ENCODE assay signal across 8 cellular contexts in genomic region chr3:25664066-25664809, GRCh38.
DNase-seq lines count a peak whose midpoint lies in the region; ATAC-seq and TF ChIP-seq lines count a peak whose summit lies in the region.

No MANE protein-coding gene starts in this region.

- in situ Hi-C loops in T47D (cut with HindIII; ENCODE audit: low pct_unique_long_range_greater_than_20kb, low sequenced_read_pairs) = no loop called here

- H3K9ac ChIP-seq in BLaER1 treated with 17β-estradiol and CSF1 and Interleukin-3, amounts not matched to agents 10 nM and 100 nM = peak overlapping the region; percentile 98 to 100 (median 99)

- peak overlapping the region; percentile 92 to 100 (median 100) for H3K27ac ChIP-seq in BLaER1 treated with 17β-estradiol and CSF1 and Interleukin-3, amounts not matched to agents 10 nM and 100 nM
- peak overlapping the region; percentile 95 for H3K27ac ChIP-seq in WERI-Rb-1

- H3K27me3 ChIP-seq in BLaER1 treated with 17β-estradiol and CSF1 and Interleukin-3, amounts not matched to agents 10 nM and 100 nM = no peaks in the 10 kb centered on the region
- H3K27me3 ChIP-seq in WERI-Rb-1 (ENCODE audit: insufficient read depth, low read depth, severe bottlenecking) = no peaks in the 10 kb centered on the region

- peak overlapping the region; percentile 82 to 98 (median 90) for H3K4me2 ChIP-seq in BLaER1 treated with 17β-estradiol and CSF1 and Interleukin-3, amounts not matched to agents 10 nM and 100 nM

- H3K4me3 ChIP-seq in BLaER1 treated with 17β-estradiol and CSF1 and Interleukin-3, amounts not matched to agents 10 nM and 100 nM = peak overlapping the region; percentile 82 to 98 (median 94)
- H3K4me3 ChIP-seq in WERI-Rb-1 (ENCODE audit: low read depth, low read length) = peak overlapping the region; percentile 92

- TF ChIP-seq CTCF in WERI-Rb-1 (IDR thresholded peaks at IDR 0.05; ENCODE audit: low read depth, low read length) = no peak

- peaks cover 36 to 57% (median 44%) of the 10 kb centered on the region in 10 experiments for H3K4me1 ChIP-seq in BLaER1 treated with 17β-estradiol and CSF1 and Interleukin-3, amounts not matched to agents 10 nM and 100 nM

- H4K20me1 ChIP-seq in BLaER1 treated with 17β-estradiol and CSF1 and Interleukin-3, amounts not matched to agents 10 nM and 100 nM = peaks cover 32 to 46% (median 44%) of the 10 kb centered on the region in 11 experiments; a peak in 21 of 22 replicates

- ATAC-seq in GM19328 (IDR thresholded peaks at IDR 0.05; ENCODE audit: unreplicated experiment) = peak; percentile 25
- ATAC-seq in HG03442 (IDR thresholded peaks at IDR 0.05; ENCODE audit: unreplicated experiment) = peak; percentile 29

- H3K36me3 ChIP-seq in BLaER1 treated with 17β-estradiol and CSF1 and Interleukin-3, amounts not matched to agents 10 nM and 100 nM = peaks cover 0 to 36% (median 0%) of the 10 kb centered on the region in 11 experiments; a peak in 6 of 22 replicates
- H3K36me3 ChIP-seq in WERI-Rb-1 = no peaks in the 10 kb centered on the region

- DNase-seq in WERI-Rb-1 = peak; percentile 73
- DNase-seq in T47D (ENCODE audit: low read depth in 1 of 2, low spot score in 1 of 2) = peak; percentile 35 to 58
- DNase-seq in iris pigment epithelial cell (ENCODE audit: low read depth) = peak; percentile 52
- peak; percentile 64 for DNase-seq in stimulated activated CD4-positive, alpha-beta T cell treated with anti-CD3 and anti-CD28 coated beads, Interleukin-12 subunit alpha, Interleukin-12 subunit beta, amount 100 ng/mL, for 4 hours
- DNase-seq in NCI-H128 (lab: John Stamatoyannopoulos, UW; ENCODE audit: unreplicated experiment) = no peak

- H3K9me3 ChIP-seq in BLaER1 treated with 17β-estradiol and CSF1 and Interleukin-3, amounts not matched to agents 10 nM and 100 nM (replicated peaks in 1 of 11) = no peaks in the 10 kb centered on the region
- no peaks in the 10 kb centered on the region for H3K9me3 ChIP-seq in WERI-Rb-1 (ENCODE audit: severe bottlenecking)
